In genomic region chr17:60169921-60170817, GRCh38 we compare ENCODE assay signal across 8 cellular contexts. TPM values are rescaled to one million over a fixed set of nuclear protein-coding genes. Genes with fewer than 3 reads are reported as not detected.
A peak's percentile ranks its signal among the peaks of the same experiment; 100 is the strongest.
DNase-seq lines count a peak whose midpoint lies in the region; ATAC-seq and TF ChIP-seq lines count a peak whose summit lies in the region.

No MANE protein-coding gene starts in this region.

- H3K9ac ChIP-seq in parathyroid adenoma, result no peak overlapping the region

- ATAC-seq in HG03139 (IDR thresholded peaks at IDR 0.05; ENCODE audit: unreplicated experiment) (no peak), GM21737 (IDR thresholded peaks at IDR 0.05; ENCODE audit: unreplicated experiment) (no peak), GM18867 (IDR thresholded peaks at IDR 0.05; ENCODE audit: unreplicated experiment) (no peak), HG03460 (IDR thresholded peaks at IDR 0.05; ENCODE audit: unreplicated experiment) (no peak)

- H3K36me3 ChIP-seq in parathyroid adenoma (ENCODE audit: control insufficient read depth, insufficient read depth, low read length), result no peaks in the 10 kb centered on the region

- TF ChIP-seq CTCF in dorsolateral prefrontal cortex (IDR thresholded peaks at IDR 0.05 in 54 of 56, conservative IDR thresholded peaks at IDR 0.05 in 2 of 56; ENCODE audit: low read depth in 1 of 56, partially characterized antibody in 56 of 56) (peak in 1 of 56 donors; percentile 15), parathyroid adenoma (IDR thresholded peaks at IDR 0.05) (no peak)

- in situ Hi-C loops in G401 (cut with HindIII; ENCODE audit: low sequenced_read_pairs), result no loop called here

- peak overlapping the region; percentile 47 to 94 (median 85) for H3K27ac ChIP-seq in dorsolateral prefrontal cortex
- peak overlapping the region; percentile 29 for H3K27ac ChIP-seq in parathyroid adenoma

- H3K4me2 ChIP-seq in parathyroid adenoma (ENCODE audit: low read length), result no peak overlapping the region

- H3K79me2 ChIP-seq in parathyroid adenoma, result no peaks in the 10 kb centered on the region

- no peak overlapping the region for H2AFZ ChIP-seq in parathyroid adenoma

- H3K4me3 ChIP-seq in dorsolateral prefrontal cortex, result no peak overlapping the region
- no peak overlapping the region for H3K4me3 ChIP-seq in parathyroid adenoma (ENCODE audit: low read depth, low read length)

- H3K27me3 ChIP-seq in dorsolateral prefrontal cortex (no peaks in the 10 kb centered on the region), parathyroid adenoma (ENCODE audit: control insufficient read depth, insufficient read depth, low read length) (no peaks in the 10 kb centered on the region)

- no peaks in the 10 kb centered on the region for H3K9me3 ChIP-seq in parathyroid adenoma (ENCODE audit: control insufficient read depth, low read length)

- DNase-seq in G401 (ENCODE audit: low spot score) (peak; percentile 75), NOMO-1 treated with DMSO at 0.1 percent for 48 hours (lab: John Stamatoyannopoulos, UW; ENCODE audit: unreplicated experiment) (peak; percentile 79), dorsolateral prefrontal cortex (peak in 1 of 10 donors; percentile 43)

- intact Hi-C loops in dorsolateral prefrontal cortex (cut with DNase I), result loop anchor here in 1 of 2 donors (2.0 kb wide), 1 partner anchor 27 kb away; no protein-coding TSS in a partner anchor

- peaks cover 5% of the 10 kb centered on the region for H3K4me1 ChIP-seq in parathyroid adenoma

RNA-seq across cellular contexts. Expression of gene CA4, which starts 20.4 kb away (rescaled TPM):
- not detected in 2 replicates for total RNA-seq in G401 (2014; rRNA removed; shearing (Covaris generic))
- 10 to 100 TPM in 117 of 120 experiments, 1 to 10 TPM in 3; 2.1 to 56.7 (median 22.2) TPM for total RNA-seq in dorsolateral prefrontal cortex
